17 cellular contexts compared by ENCODE assay signal in genomic region chr3:52871761-52872160, GRCh38. TPM values are rescaled to one million over a fixed set of nuclear protein-coding genes. Genes with fewer than 3 reads are reported as not detected.
DNase-seq lines count a peak whose midpoint lies in the region; ATAC-seq, FAIRE-seq and TF ChIP-seq lines count a peak whose summit lies in the region.
"Had no signal": no experiment of that assay in that cellular context is flagged by ENCODE, and none has a peak within 500 bp of the region (broad histone marks: within the 10 kb centered on the region; RNA-seq: fewer than 3 reads in every experiment).

No MANE protein-coding gene starts in this region.

- H3K79me2 ChIP-seq in HepG2 (ENCODE audit: insufficient read depth, low read length) (no peaks in the 10 kb centered on the region), DND-41 (ENCODE audit: insufficient read depth, low read length) (peaks cover 2% of the 10 kb centered on the region; the same call in 1 of the 2 replicates)

- H3K4me3 ChIP-seq in HepG2 (replicated peaks in 1 of 3; ENCODE audit: insufficient read depth in 1 of 3, low read depth in 2 of 3, low read length in 3 of 3) (no peak overlapping the region), right lobe of liver (no peak overlapping the region), DND-41 (ENCODE audit: low read depth in 1 of 2, low read length in 2 of 2) (no peak overlapping the region)
- H3K4me3 ChIP-seq: SJCRH30 had no signal

- no peak overlapping the region for H3K4me3 Mint-ChIP-seq in activated T-helper 17 cell treated with anti-CD3 and anti-CD28 coated beads, Interleukin-2, amount 50 U/mL, for 72 hours
- no peak overlapping the region for H3K4me3 Mint-ChIP-seq in progenitor cell of endocrine pancreas (ENCODE audit: low read depth)

- H3K36me3 ChIP-seq in HepG2 (replicated peaks in 1 of 2; ENCODE audit: control insufficient read depth in 1 of 2, insufficient read depth in 2 of 2, low read length in 2 of 2) (no peaks in the 10 kb centered on the region), right lobe of liver (no peaks in the 10 kb centered on the region), DND-41 (ENCODE audit: insufficient read depth, low read length) (no peaks in the 10 kb centered on the region)
- H3K36me3 ChIP-seq: BE2C, SJCRH30 had no signal

- H4K20me1 ChIP-seq in HepG2 (ENCODE audit: insufficient read depth, low read length), result no peaks in the 10 kb centered on the region
- peaks cover 9% of the 10 kb centered on the region; the same call in 1 of the 2 replicates for H4K20me1 ChIP-seq in DND-41 (ENCODE audit: insufficient read depth, low read length)

- TF ChIP-seq CTCF in HepG2 (CRISPR knock-in tag; IDR thresholded peaks at IDR 0.05), result no peak
- TF ChIP-seq CTCF in right lobe of liver (IDR thresholded peaks at IDR 0.05), result no peak
- TF ChIP-seq CTCF in DND-41 (IDR thresholded peaks at IDR 0.05; ENCODE audit: borderline replicate concordance, extremely low read depth, low read length, poor library complexity, severe bottlenecking), result no peak
- no peak for TF ChIP-seq CTCF in progenitor cell of endocrine pancreas (IDR thresholded peaks at IDR 0.05; ENCODE audit: unreplicated experiment)

- no peak for FAIRE-seq in HepG2 (lab: Jason Lieb, UNC)

- peak overlapping the region; percentile 62 for H3K27ac Mint-ChIP-seq in activated T-helper 17 cell treated with anti-CD3 and anti-CD28 coated beads, Interleukin-2, amount 50 U/mL, for 72 hours
- peak overlapping the region; percentile 11 for H3K27ac Mint-ChIP-seq in progenitor cell of endocrine pancreas

- BruUV-seq in HepG2 (replicated peaks; lab: Mats Ljungman, UMichigan), result no TSS peak

- H2AFZ ChIP-seq in HepG2 (ENCODE audit: low read length) (no peak overlapping the region), DND-41 (ENCODE audit: low read depth, low read length) (no peak overlapping the region)

- DNase-seq in HepG2 (ENCODE audit: low spot score) (no peak), right lobe of liver (no peak), DND-41 (no peak), progenitor cell of endocrine pancreas (ENCODE audit: low spot score, unreplicated experiment) (no peak), AG08395 (ENCODE audit: low spot score) (no peak), epidermal melanocyte (ENCODE audit: insufficient read length, low spot score) (no peak)
- DNase-seq: BE2C, DMS153, H7, NCI-H1436, NCI-H2081, NCI-H524 treated with DMSO at 0.1 percent for 48 hours, SJCRH30 had no signal

- H3K27me3 ChIP-seq in HepG2 (ENCODE audit: control insufficient read depth in 1 of 2, insufficient read depth in 2 of 2, low read length in 2 of 2), result no peaks in the 10 kb centered on the region
- no peaks in the 10 kb centered on the region for H3K27me3 ChIP-seq in right lobe of liver
- H3K27me3 ChIP-seq in DND-41 (ENCODE audit: insufficient read depth, low read length, poor library complexity), result no peaks in the 10 kb centered on the region
- H3K27me3 ChIP-seq: BE2C, SJCRH30 had no signal

- WGBS in HepG2 (ENCODE audit: low lambda C conversion rate), result 82% methylated on average over 9 of the region's 9 CpGs
- WGBS in right lobe of liver (ENCODE audit: insufficient coverage, low coverage, low lambda C conversion rate, missing lambda C conversion rate), result 79% methylated on average over 9 of the region's 9 CpGs

- TF ChIP-seq POLR2A in HepG2 (IDR thresholded peaks at IDR 0.05; ENCODE audit: insufficient read depth in 1 of 2, low read depth in 2 of 2, low read length in 2 of 2) (no peak), right lobe of liver (IDR thresholded peaks at IDR 0.05) (no peak)

- H3K4me1 Mint-ChIP-seq in activated T-helper 17 cell treated with anti-CD3 and anti-CD28 coated beads, Interleukin-2, amount 50 U/mL, for 72 hours, result peaks cover 35% of the 10 kb centered on the region
- H3K4me1 Mint-ChIP-seq in progenitor cell of endocrine pancreas (ENCODE audit: low read depth), result peaks cover 4% of the 10 kb centered on the region

- H3K9me3 ChIP-seq in HepG2 (ENCODE audit: low read length) (no peaks in the 10 kb centered on the region), right lobe of liver (no peaks in the 10 kb centered on the region), DND-41 (ENCODE audit: insufficient read depth, low read length, severe bottlenecking) (no peaks in the 10 kb centered on the region)
- H3K9me3 ChIP-seq: BE2C, SJCRH30 had no signal

- H3K4me2 ChIP-seq in HepG2 (ENCODE audit: low read depth, low read length) (no peak overlapping the region), DND-41 (ENCODE audit: insufficient read depth, low read length) (no peak overlapping the region)

- peaks cover 36% of the 10 kb centered on the region for H3K4me1 ChIP-seq in HepG2 (ENCODE audit: insufficient read depth, low read length)
- H3K4me1 ChIP-seq in right lobe of liver, result peaks cover 0 to 18% (median 0%) of the 10 kb centered on the region in 4 donors
- H3K4me1 ChIP-seq in DND-41 (ENCODE audit: insufficient read depth, low read length), result peaks cover 12% of the 10 kb centered on the region; the same call in 1 of the 2 replicates
- H3K4me1 ChIP-seq: BE2C, SJCRH30 had no signal

- intact Hi-C loops in HepG2 (cut with micrococcal nuclease; ENCODE audit: unreplicated experiment), result no loop called here
- intact Hi-C loops in right lobe of liver (cut with DNase I), result no loop called here

- no peaks in the 10 kb centered on the region for H3K27me3 Mint-ChIP-seq in activated T-helper 17 cell treated with anti-CD3 and anti-CD28 coated beads, Interleukin-2, amount 50 U/mL, for 72 hours
- no peaks in the 10 kb centered on the region for H3K27me3 Mint-ChIP-seq in progenitor cell of endocrine pancreas

- peak overlapping the region; percentile 23 for H3K27ac ChIP-seq in HepG2 (ENCODE audit: extremely low read length, insufficient read depth, low read length)
- H3K27ac ChIP-seq in right lobe of liver, result no peak overlapping the region
- peak overlapping the region; percentile 50; the same call in 1 of the 2 replicates for H3K27ac ChIP-seq in DND-41 (ENCODE audit: low read length)
- H3K27ac ChIP-seq: RWPE1, SJCRH30 had no signal

- TF ChIP-seq EP300 in HepG2 (IDR thresholded peaks at IDR 0.05; ENCODE audit: low read depth in 2 of 2, low read length in 2 of 2) (no peak), HepG2 (CRISPR knock-in tag; IDR thresholded peaks at IDR 0.05; ENCODE audit: borderline replicate concordance) (no peak)

- no peak overlapping the region for H3K9ac ChIP-seq in HepG2 (ENCODE audit: insufficient read depth, low read depth, low read length)
- no peak overlapping the region for H3K9ac ChIP-seq in DND-41 (ENCODE audit: low read depth, low read length)

- no peak for ATAC-seq in HepG2
- ATAC-seq in right lobe of liver, result no peak
- no peak for ATAC-seq in DND-41 (ENCODE audit: insufficient read depth, low read depth)
- no peak for ATAC-seq in activated T-helper 17 cell treated with anti-CD3 and anti-CD28 coated beads, Interleukin-2, amount 50 U/mL, for 72 hours (replicated peaks)
- ATAC-seq in HG02938 (IDR thresholded peaks at IDR 0.05; ENCODE audit: unreplicated experiment), result no peak

- POLR2A ChIA-PET in HepG2 (lab: Yijun Ruan, JAX), result no interaction called here

- no peaks in the 10 kb centered on the region for H3K9me3 Mint-ChIP-seq in activated T-helper 17 cell treated with anti-CD3 and anti-CD28 coated beads, Interleukin-2, amount 50 U/mL, for 72 hours
- no peaks in the 10 kb centered on the region for H3K9me3 Mint-ChIP-seq in progenitor cell of endocrine pancreas (ENCODE audit: low read depth)

- peaks cover 6% of the 10 kb centered on the region for H3K36me3 Mint-ChIP-seq in activated T-helper 17 cell treated with anti-CD3 and anti-CD28 coated beads, Interleukin-2, amount 50 U/mL, for 72 hours (ENCODE audit: low read depth)
- no peaks in the 10 kb centered on the region for H3K36me3 Mint-ChIP-seq in progenitor cell of endocrine pancreas (ENCODE audit: insufficient read depth)

- TF ChIP-seq RAD21 in HepG2 (CRISPR knock-in tag; IDR thresholded peaks at IDR 0.05), result no peak

- CTCF ChIA-PET in HepG2 (lab: Yijun Ruan, JAX; ENCODE audit: low intra/inter-chr PET ratio, low total read pairs), result no interaction called here

- in situ Hi-C loops in HepG2 (cut with HindIII; ENCODE audit: extremely low pct_ligation_motif_present, low pct_unique_long_range_greater_than_20kb), result no loop called here

RNA-seq across cellular contexts. Expression of gene STIMATE, which starts 25.6 kb away (rescaled TPM):
- total RNA-seq in HepG2 (2016; rRNA removed; fragmentation: Illumina TruSeq; extraction: Trizol), result 8.7 and 11.7 TPM in 2 replicates
- 18.2 and 18.6 TPM in 2 replicates for total RNA-seq in HepG2 (2016; cell fraction: cytosol; rRNA removed; fragmentation: Illumina TruSeq; extraction: Trizol; ENCODE audit: low read depth)
- 7.4 and 13.2 TPM in 2 replicates for total RNA-seq in HepG2 (2016; cell fraction: insoluble cytoplasmic fraction; rRNA removed; fragmentation: Illumina TruSeq; extraction: Trizol)
- 22.9 and 26.2 TPM in 2 replicates for total RNA-seq in HepG2 (2016; cell fraction: membrane; rRNA removed; fragmentation: Illumina TruSeq; extraction: Trizol)
- total RNA-seq in HepG2 (2016; cell fraction: nucleus; rRNA removed; fragmentation: Illumina TruSeq; extraction: Trizol), result 6.8 and 12.1 TPM in 2 replicates
- polyA plus RNA-seq in HepG2 (2011; rRNA removed), result 5.7 and 6.2 TPM in 2 replicates
- 6.4 and 6.8 TPM in 2 replicates for polyA plus RNA-seq in HepG2 (2011; cell fraction: cytosol; rRNA removed)
- 27.8 and 29.6 TPM in 2 replicates for polyA plus RNA-seq in HepG2 (2011; cell fraction: nucleus; rRNA removed)
- polyA plus RNA-seq in HepG2 (2012), result 5.6 and 5.9 TPM in 2 replicates
- polyA plus RNA-seq in HepG2 (2016; cell fraction: cytosol; fragmentation: Illumina TruSeq; extraction: Trizol; ENCODE audit: low read depth), result 28.0 and 29.6 TPM in 2 replicates
- 8.4 and 9.2 TPM in 2 replicates for polyA plus RNA-seq in HepG2 (2016; cell fraction: insoluble cytoplasmic fraction; fragmentation: Illumina TruSeq; extraction: Trizol; ENCODE audit: low read depth)
- polyA plus RNA-seq in HepG2 (2016; cell fraction: membrane; fragmentation: Illumina TruSeq; extraction: Trizol; ENCODE audit: low read depth), result 25.4 and 30.7 TPM in 2 replicates
- 12.9 and 17.4 TPM in 2 replicates for polyA plus RNA-seq in HepG2 (2016; cell fraction: nucleus; fragmentation: Illumina TruSeq; extraction: Trizol; ENCODE audit: insufficient read depth, low read depth)
- polyA minus RNA-seq in HepG2 (2011; rRNA and poly(A)+ RNA removed; ENCODE audit: low replicate concordance), result 11.7 and 11.8 TPM in 2 replicates
- polyA minus RNA-seq in HepG2 (2011; cell fraction: cytosol; rRNA and poly(A)+ RNA removed), result 6.1 and 8.6 TPM in 2 replicates
- polyA minus RNA-seq in HepG2 (2011; cell fraction: nucleus; rRNA and poly(A)+ RNA removed), result 5.3 and 7.9 TPM in 2 replicates
- total RNA-seq in right lobe of liver, result 10 to 100 TPM; 17.4 to 48.5 (median 33.8) TPM
- 10 to 100 TPM; 13.6 to 39.0 TPM for total RNA-seq in activated T-helper 17 cell treated with anti-CD3 and anti-CD28 coated beads, Interleukin-2, amount 50 U/mL, for 72 hours
- total RNA-seq in progenitor cell of endocrine pancreas, result 17.4 and 18.4 TPM in 2 replicates

RNA-seq across cellular contexts. Expression of gene MUSTN1, which starts 36.9 kb away (rescaled TPM):
- total RNA-seq in HepG2 (2016; rRNA removed; fragmentation: Illumina TruSeq; extraction: Trizol) (1.3 and 1.4 TPM in 2 replicates), right lobe of liver (1 to 10 TPM in 3 of 6 experiments, under 1 TPM in 1, not detected in 2; 0.59 to 9.9 (median 5.7) TPM), progenitor cell of endocrine pancreas (not detected in 2 replicates)
- total RNA-seq in HepG2 (2016; cell fraction: cytosol; rRNA removed; fragmentation: Illumina TruSeq; extraction: Trizol; ENCODE audit: low read depth), result 1.1 TPM in 1 of 2 replicates, not detected in the other
- 1.8 and 2.0 TPM in 2 replicates for total RNA-seq in HepG2 (2016; cell fraction: insoluble cytoplasmic fraction; rRNA removed; fragmentation: Illumina TruSeq; extraction: Trizol)
- total RNA-seq in HepG2 (2016; cell fraction: membrane; rRNA removed; fragmentation: Illumina TruSeq; extraction: Trizol), result 0.62 and 1.3 TPM in 2 replicates
- total RNA-seq in HepG2 (2016; cell fraction: nucleus; rRNA removed; fragmentation: Illumina TruSeq; extraction: Trizol), result 1.5 and 1.8 TPM in 2 replicates
- 0.60 and 0.84 TPM in 2 replicates for polyA plus RNA-seq in HepG2 (2011; rRNA removed)
- polyA plus RNA-seq in HepG2 (2011; cell fraction: cytosol; rRNA removed), result 0.46 and 0.76 TPM in 2 replicates
- polyA plus RNA-seq in HepG2 (2011; cell fraction: nucleus; rRNA removed), result 8.5 TPM in 2 replicates
- 0.59 and 1.6 TPM in 2 replicates for polyA plus RNA-seq in HepG2 (2012)
- polyA plus RNA-seq in HepG2 (2016; cell fraction: cytosol; fragmentation: Illumina TruSeq; extraction: Trizol; ENCODE audit: low read depth), result 0.95 and 1.2 TPM in 2 replicates
- polyA plus RNA-seq in HepG2 (2016; cell fraction: insoluble cytoplasmic fraction; fragmentation: Illumina TruSeq; extraction: Trizol; ENCODE audit: low read depth), result 1.7 and 2.2 TPM in 2 replicates
- polyA plus RNA-seq in HepG2 (2016; cell fraction: membrane; fragmentation: Illumina TruSeq; extraction: Trizol; ENCODE audit: low read depth), result 0.33 and 0.93 TPM in 2 replicates
- 4.6 and 6.7 TPM in 2 replicates for polyA plus RNA-seq in HepG2 (2016; cell fraction: nucleus; fragmentation: Illumina TruSeq; extraction: Trizol; ENCODE audit: insufficient read depth, low read depth)
- 0.54 TPM in 1 of 2 replicates, not detected in the other for polyA minus RNA-seq in HepG2 (2011; rRNA and poly(A)+ RNA removed; ENCODE audit: low replicate concordance)
- not detected in 2 replicates for polyA minus RNA-seq in HepG2 (2011; cell fraction: cytosol; rRNA and poly(A)+ RNA removed)
- polyA minus RNA-seq in HepG2 (2011; cell fraction: nucleus; rRNA and poly(A)+ RNA removed), result not detected in 2 replicates
- total RNA-seq in activated T-helper 17 cell treated with anti-CD3 and anti-CD28 coated beads, Interleukin-2, amount 50 U/mL, for 72 hours, result 1 to 10 TPM in 1 of 2 donors, not detected in 1; 2.8 TPM
- total RNA-seq: HT-29 had no signal

RNA-seq across cellular contexts. Expression of gene ITIH4, which starts 41.3 kb away (rescaled TPM):
- 1.5 and 5.3 TPM in 2 replicates for total RNA-seq in HepG2 (2016; rRNA removed; fragmentation: Illumina TruSeq; extraction: Trizol)
- total RNA-seq in HepG2 (2016; cell fraction: cytosol; rRNA removed; fragmentation: Illumina TruSeq; extraction: Trizol; ENCODE audit: low read depth), result 1.1 and 1.6 TPM in 2 replicates
- total RNA-seq in HepG2 (2016; cell fraction: insoluble cytoplasmic fraction; rRNA removed; fragmentation: Illumina TruSeq; extraction: Trizol), result 2.2 and 6.6 TPM in 2 replicates
- 1.0 and 2.3 TPM in 2 replicates for total RNA-seq in HepG2 (2016; cell fraction: membrane; rRNA removed; fragmentation: Illumina TruSeq; extraction: Trizol)
- total RNA-seq in HepG2 (2016; cell fraction: nucleus; rRNA removed; fragmentation: Illumina TruSeq; extraction: Trizol), result 6.0 and 8.7 TPM in 2 replicates
- polyA plus RNA-seq in HepG2 (2011; rRNA removed), result 2.7 and 3.7 TPM in 2 replicates
- polyA plus RNA-seq in HepG2 (2011; cell fraction: cytosol; rRNA removed), result 1.1 and 1.6 TPM in 2 replicates
- polyA plus RNA-seq in HepG2 (2011; cell fraction: nucleus; rRNA removed), result 6.7 and 7.2 TPM in 2 replicates
- polyA plus RNA-seq in HepG2 (2012), result 0.95 TPM in 1 of 2 replicates, not detected in the other
- polyA plus RNA-seq in HepG2 (2016; cell fraction: cytosol; fragmentation: Illumina TruSeq; extraction: Trizol; ENCODE audit: low read depth), result 0.76 and 1.1 TPM in 2 replicates
- 1.3 and 1.6 TPM in 2 replicates for polyA plus RNA-seq in HepG2 (2016; cell fraction: insoluble cytoplasmic fraction; fragmentation: Illumina TruSeq; extraction: Trizol; ENCODE audit: low read depth)
- 1.2 and 1.4 TPM in 2 replicates for polyA plus RNA-seq in HepG2 (2016; cell fraction: membrane; fragmentation: Illumina TruSeq; extraction: Trizol; ENCODE audit: low read depth)
- 10.2 and 12.6 TPM in 2 replicates for polyA plus RNA-seq in HepG2 (2016; cell fraction: nucleus; fragmentation: Illumina TruSeq; extraction: Trizol; ENCODE audit: insufficient read depth, low read depth)
- polyA minus RNA-seq in HepG2 (2011; rRNA and poly(A)+ RNA removed; ENCODE audit: low replicate concordance), result 1.8 and 2.5 TPM in 2 replicates
- polyA minus RNA-seq in HepG2 (2011; cell fraction: cytosol; rRNA and poly(A)+ RNA removed), result 0.59 and 0.97 TPM in 2 replicates
- 0.64 and 2.5 TPM in 2 replicates for polyA minus RNA-seq in HepG2 (2011; cell fraction: nucleus; rRNA and poly(A)+ RNA removed)
- 1,000 to 10,000 TPM; 1,573 to 4,137 (median 3,531) TPM for total RNA-seq in right lobe of liver
- total RNA-seq in activated T-helper 17 cell treated with anti-CD3 and anti-CD28 coated beads, Interleukin-2, amount 50 U/mL, for 72 hours, result 10 to 100 TPM in 1 of 2 donors, 1 to 10 TPM in 1; 5.5 to 12.8 TPM
- total RNA-seq in progenitor cell of endocrine pancreas, result 2.9 and 9.7 TPM in 2 replicates
- total RNA-seq: HT-29, SJCRH30 had no signal

Comparison
In these comparisons a context has a peak if more than half of its experiments do, and no peak if none do; other contexts are left out.
1. H3K27ac ChIP-seq: peak in HepG2 (single experiment) and DND-41 (single experiment); none in right lobe of liver (0 of 3).
2. RNA of gene ITIH4, which starts 41.3 kb away (total RNA-seq): 1,573 to 4,137 TPM in right lobe of liver; 5.5 to 12.8 TPM in activated T-helper 17 cell treated with anti-CD3 and anti-CD28 coated beads, Interleukin-2, amount 50 U/mL, for 72 hours, 2.9 to 9.7 TPM in progenitor cell of endocrine pancreas and 1.0 to 8.7 TPM in HepG2; every median in the first group is over 100 times any median in the second.